In the genomic region with DNA sequence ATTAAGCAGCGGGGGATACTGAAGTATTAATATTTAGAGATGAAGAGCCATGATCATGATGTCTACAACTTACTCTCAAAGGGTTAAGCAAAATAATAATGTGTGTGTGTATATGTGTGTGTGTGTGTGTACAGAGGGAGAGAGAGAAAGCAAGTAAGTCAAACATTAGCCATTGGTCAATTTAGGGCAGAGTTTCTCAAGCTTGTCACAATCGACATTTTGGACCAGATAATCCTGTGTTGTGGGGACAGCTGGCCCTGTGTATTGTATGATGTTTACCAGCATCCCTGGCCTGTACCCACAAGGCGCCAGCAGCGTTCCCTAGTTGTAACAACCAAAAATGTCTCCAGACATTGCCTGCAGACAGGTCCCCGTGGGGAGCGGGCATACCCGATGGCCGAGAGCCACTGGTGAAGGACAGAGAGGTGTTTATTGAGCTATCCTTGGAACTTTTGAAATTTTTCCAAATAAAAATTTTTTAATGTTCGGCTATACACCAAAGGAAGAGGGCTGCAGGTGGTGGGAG, we compare ENCODE assay signal across 1 cellular context.
TF ChIP-seq lines count a peak whose summit lies in the region.

No MANE protein-coding gene starts in this region.

TF ChIP-seq in HepG2, 621 proteins besides CTCF, POLR2A, EP300 and RAD21 (continued from another document):
- TF ChIP-seq MIXL1 (CRISPR knock-in tag; IDR thresholded peaks at IDR 0.05) (peak; percentile 78; the same call in 1 of the 2 replicates), TBL1XR1 (IDR thresholded peaks at IDR 0.05; ENCODE audit: borderline replicate concordance, low read length, partially characterized antibody) (no peak), ZNF652 (CRISPR knock-in tag; IDR thresholded peaks at IDR 0.05; ENCODE audit: borderline replicate concordance, low read depth) (peak; percentile 99), NR2F2 (IDR thresholded peaks at IDR 0.05; ENCODE audit: borderline replicate concordance, low read depth) (peak; percentile 48; the same call in 1 of the 2 replicates), ZNF644 (CRISPR knock-in tag; IDR thresholded peaks at IDR 0.05; ENCODE audit: low read depth) (no peak), FOXK1 (CRISPR knock-in tag; IDR thresholded peaks at IDR 0.05; ENCODE audit: borderline replicate concordance, low read depth) (peak; percentile 38; the same call in 1 of the 2 replicates), CREB1 (IDR thresholded peaks at IDR 0.05) (no peak), CREB1 (CRISPR knock-in tag; IDR thresholded peaks at IDR 0.05) (peak; percentile 26; the same call in 1 of the 2 replicates), FOXJ3 (CRISPR knock-in tag; IDR thresholded peaks at IDR 0.05; ENCODE audit: borderline replicate concordance) (peak; percentile 50; the same call in 1 of the 2 replicates), ZSCAN21 (CRISPR knock-in tag; IDR thresholded peaks at IDR 0.05; ENCODE audit: borderline replicate concordance) (no peak), ZNF616 (CRISPR knock-in tag; IDR thresholded peaks at IDR 0.05; ENCODE audit: low read depth) (no peak), ZNF609 (CRISPR knock-in tag; IDR thresholded peaks at IDR 0.05; ENCODE audit: borderline replicate concordance) (peak; percentile 70; the same call in 1 of the 2 replicates), FOXA1 (IDR thresholded peaks at IDR 0.05) (peak; percentile 80), FOXA1 (CRISPR knock-in tag; IDR thresholded peaks at IDR 0.05) (peak; percentile 85), ATF1 (CRISPR knock-in tag; IDR thresholded peaks at IDR 0.05) (no peak), TSC22D2 (CRISPR knock-in tag; IDR thresholded peaks at IDR 0.05; ENCODE audit: borderline replicate concordance) (no peak), RARA (CRISPR knock-in tag; IDR thresholded peaks at IDR 0.05) (peak; percentile 35; the same call in 1 of the 2 replicates), ZNF776 (CRISPR knock-in tag; IDR thresholded peaks at IDR 0.05) (no peak), ZMYM2 (CRISPR knock-in tag; IDR thresholded peaks at IDR 0.05) (no peak), SOX6 (IDR thresholded peaks at IDR 0.05) (no peak), SOX6 (CRISPR knock-in tag; IDR thresholded peaks at IDR 0.05) (peak; percentile 86), KLF11 (CRISPR knock-in tag; IDR thresholded peaks at IDR 0.05) (no peak), FOXP1 (IDR thresholded peaks at IDR 0.05) (peak; percentile 72), FOXP1 (CRISPR knock-in tag; IDR thresholded peaks at IDR 0.05) (peak; percentile 82), ZNF468 (CRISPR knock-in tag; IDR thresholded peaks at IDR 0.05) (no peak), FOXP4 (CRISPR knock-in tag; IDR thresholded peaks at IDR 0.05) (peak; percentile 61), GFI1 (CRISPR knock-in tag; IDR thresholded peaks at IDR 0.05; ENCODE audit: borderline replicate concordance) (no peak)
- TF ChIP-seq, protein P1, sequence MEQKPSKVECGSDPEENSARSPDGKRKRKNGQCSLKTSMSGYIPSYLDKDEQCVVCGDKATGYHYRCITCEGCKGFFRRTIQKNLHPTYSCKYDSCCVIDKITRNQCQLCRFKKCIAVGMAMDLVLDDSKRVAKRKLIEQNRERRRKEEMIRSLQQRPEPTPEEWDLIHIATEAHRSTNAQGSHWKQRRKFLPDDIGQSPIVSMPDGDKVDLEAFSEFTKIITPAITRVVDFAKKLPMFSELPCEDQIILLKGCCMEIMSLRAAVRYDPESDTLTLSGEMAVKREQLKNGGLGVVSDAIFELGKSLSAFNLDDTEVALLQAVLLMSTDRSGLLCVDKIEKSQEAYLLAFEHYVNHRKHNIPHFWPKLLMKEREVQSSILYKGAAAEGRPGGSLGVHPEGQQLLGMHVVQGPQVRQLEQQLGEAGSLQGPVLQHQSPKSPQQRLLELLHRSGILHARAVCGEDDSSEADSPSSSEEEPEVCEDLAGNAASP (CRISPR knock-in tag; IDR thresholded peaks at IDR 0.05; ENCODE audit: borderline replicate concordance) = peak; percentile 34; the same call in 1 of the 2 replicates
- TF ChIP-seq, protein P2, sequence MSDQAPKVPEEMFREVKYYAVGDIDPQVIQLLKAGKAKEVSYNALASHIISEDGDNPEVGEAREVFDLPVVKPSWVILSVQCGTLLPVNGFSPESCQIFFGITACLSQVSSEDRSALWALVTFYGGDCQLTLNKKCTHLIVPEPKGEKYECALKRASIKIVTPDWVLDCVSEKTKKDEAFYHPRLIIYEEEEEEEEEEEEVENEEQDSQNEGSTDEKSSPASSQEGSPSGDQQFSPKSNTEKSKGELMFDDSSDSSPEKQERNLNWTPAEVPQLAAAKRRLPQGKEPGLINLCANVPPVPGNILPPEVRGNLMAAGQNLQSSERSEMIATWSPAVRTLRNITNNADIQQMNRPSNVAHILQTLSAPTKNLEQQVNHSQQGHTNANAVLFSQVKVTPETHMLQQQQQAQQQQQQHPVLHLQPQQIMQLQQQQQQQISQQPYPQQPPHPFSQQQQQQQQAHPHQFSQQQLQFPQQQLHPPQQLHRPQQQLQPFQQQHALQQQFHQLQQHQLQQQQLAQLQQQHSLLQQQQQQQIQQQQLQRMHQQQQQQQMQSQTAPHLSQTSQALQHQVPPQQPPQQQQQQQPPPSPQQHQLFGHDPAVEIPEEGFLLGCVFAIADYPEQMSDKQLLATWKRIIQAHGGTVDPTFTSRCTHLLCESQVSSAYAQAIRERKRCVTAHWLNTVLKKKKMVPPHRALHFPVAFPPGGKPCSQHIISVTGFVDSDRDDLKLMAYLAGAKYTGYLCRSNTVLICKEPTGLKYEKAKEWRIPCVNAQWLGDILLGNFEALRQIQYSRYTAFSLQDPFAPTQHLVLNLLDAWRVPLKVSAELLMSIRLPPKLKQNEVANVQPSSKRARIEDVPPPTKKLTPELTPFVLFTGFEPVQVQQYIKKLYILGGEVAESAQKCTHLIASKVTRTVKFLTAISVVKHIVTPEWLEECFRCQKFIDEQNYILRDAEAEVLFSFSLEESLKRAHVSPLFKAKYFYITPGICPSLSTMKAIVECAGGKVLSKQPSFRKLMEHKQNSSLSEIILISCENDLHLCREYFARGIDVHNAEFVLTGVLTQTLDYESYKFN (CRISPR knock-in tag; conservative IDR thresholded peaks at IDR 0.05) = peak; percentile 82
- TF ChIP-seq, protein P3, sequence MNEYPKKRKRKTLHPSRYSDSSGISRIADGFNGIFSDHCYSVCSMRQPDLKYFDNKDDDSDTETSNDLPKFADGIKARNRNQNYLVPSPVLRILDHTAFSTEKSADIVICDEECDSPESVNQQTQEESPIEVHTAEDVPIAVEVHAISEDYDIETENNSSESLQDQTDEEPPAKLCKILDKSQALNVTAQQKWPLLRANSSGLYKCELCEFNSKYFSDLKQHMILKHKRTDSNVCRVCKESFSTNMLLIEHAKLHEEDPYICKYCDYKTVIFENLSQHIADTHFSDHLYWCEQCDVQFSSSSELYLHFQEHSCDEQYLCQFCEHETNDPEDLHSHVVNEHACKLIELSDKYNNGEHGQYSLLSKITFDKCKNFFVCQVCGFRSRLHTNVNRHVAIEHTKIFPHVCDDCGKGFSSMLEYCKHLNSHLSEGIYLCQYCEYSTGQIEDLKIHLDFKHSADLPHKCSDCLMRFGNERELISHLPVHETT (CRISPR knock-in tag; conservative IDR thresholded peaks at IDR 0.05) = no peak
TF ChIP-seq in HepG2: peak in this region for 61.
